3 cellular contexts compared by ENCODE assay signal in the genomic region with DNA sequence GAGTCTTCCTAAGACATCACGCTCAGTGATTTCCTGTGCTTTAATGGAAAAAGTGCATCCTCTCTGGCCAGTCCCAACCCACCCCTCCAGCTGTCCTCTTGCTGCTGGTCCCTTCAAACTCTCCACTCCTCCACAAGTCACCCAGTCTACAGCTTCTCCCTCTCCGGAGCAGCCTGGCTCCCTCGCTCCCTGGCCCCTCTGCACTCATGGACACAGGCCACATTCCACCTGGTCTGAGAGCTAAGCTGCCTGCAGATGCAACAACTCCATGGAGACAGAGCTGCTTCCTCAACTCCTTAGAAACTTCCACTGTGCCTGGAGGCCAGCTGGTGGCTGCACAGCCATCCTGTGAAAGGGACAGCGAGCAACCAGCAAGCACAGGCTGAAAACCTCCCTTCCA.
TF ChIP-seq lines count a peak whose summit lies in the region.

No MANE protein-coding gene starts in this region.

TF ChIP-seq in GM23338, 12 proteins besides CTCF, POLR2A, EP300 and RAD21 (continues in another document):
- TF ChIP-seq STAT1 (IDR thresholded peaks at IDR 0.05; ENCODE audit: unreplicated experiment): no peak
- no peak for TF ChIP-seq EZH2 (IDR thresholded peaks at IDR 0.05; ENCODE audit: low read depth, unreplicated experiment)
- TF ChIP-seq, protein P1, sequence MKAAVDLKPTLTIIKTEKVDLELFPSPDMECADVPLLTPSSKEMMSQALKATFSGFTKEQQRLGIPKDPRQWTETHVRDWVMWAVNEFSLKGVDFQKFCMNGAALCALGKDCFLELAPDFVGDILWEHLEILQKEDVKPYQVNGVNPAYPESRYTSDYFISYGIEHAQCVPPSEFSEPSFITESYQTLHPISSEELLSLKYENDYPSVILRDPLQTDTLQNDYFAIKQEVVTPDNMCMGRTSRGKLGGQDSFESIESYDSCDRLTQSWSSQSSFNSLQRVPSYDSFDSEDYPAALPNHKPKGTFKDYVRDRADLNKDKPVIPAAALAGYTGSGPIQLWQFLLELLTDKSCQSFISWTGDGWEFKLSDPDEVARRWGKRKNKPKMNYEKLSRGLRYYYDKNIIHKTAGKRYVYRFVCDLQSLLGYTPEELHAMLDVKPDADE (IDR thresholded peaks at IDR 0.05): no peak
- no peak for TF ChIP-seq ZNF331 (CRISPR knock-in tag; IDR thresholded peaks at IDR 0.05; ENCODE audit: low read depth)
- no peak for TF ChIP-seq ZNF114 (CRISPR knock-in tag; IDR thresholded peaks at IDR 0.05)
- TF ChIP-seq JUNB (IDR thresholded peaks at IDR 0.05; ENCODE audit: unreplicated experiment): no peak
- TF ChIP-seq, protein P2, sequence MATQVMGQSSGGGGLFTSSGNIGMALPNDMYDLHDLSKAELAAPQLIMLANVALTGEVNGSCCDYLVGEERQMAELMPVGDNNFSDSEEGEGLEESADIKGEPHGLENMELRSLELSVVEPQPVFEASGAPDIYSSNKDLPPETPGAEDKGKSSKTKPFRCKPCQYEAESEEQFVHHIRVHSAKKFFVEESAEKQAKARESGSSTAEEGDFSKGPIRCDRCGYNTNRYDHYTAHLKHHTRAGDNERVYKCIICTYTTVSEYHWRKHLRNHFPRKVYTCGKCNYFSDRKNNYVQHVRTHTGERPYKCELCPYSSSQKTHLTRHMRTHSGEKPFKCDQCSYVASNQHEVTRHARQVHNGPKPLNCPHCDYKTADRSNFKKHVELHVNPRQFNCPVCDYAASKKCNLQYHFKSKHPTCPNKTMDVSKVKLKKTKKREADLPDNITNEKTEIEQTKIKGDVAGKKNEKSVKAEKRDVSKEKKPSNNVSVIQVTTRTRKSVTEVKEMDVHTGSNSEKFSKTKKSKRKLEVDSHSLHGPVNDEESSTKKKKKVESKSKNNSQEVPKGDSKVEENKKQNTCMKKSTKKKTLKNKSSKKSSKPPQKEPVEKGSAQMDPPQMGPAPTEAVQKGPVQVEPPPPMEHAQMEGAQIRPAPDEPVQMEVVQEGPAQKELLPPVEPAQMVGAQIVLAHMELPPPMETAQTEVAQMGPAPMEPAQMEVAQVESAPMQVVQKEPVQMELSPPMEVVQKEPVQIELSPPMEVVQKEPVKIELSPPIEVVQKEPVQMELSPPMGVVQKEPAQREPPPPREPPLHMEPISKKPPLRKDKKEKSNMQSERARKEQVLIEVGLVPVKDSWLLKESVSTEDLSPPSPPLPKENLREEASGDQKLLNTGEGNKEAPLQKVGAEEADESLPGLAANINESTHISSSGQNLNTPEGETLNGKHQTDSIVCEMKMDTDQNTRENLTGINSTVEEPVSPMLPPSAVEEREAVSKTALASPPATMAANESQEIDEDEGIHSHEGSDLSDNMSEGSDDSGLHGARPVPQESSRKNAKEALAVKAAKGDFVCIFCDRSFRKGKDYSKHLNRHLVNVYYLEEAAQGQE (IDR thresholded peaks at IDR 0.05; ENCODE audit: unreplicated experiment): no peak
- no peak for TF ChIP-seq NANOG (IDR thresholded peaks at IDR 0.05; ENCODE audit: borderline replicate concordance)
- no peak for TF ChIP-seq CREB1 (CRISPR knock-in tag; IDR thresholded peaks at IDR 0.05; ENCODE audit: low read depth)
- no peak for TF ChIP-seq POLR2AphosphoS5 (IDR thresholded peaks at IDR 0.05; ENCODE audit: low read depth)

TF ChIP-seq in WTC11, 78 proteins besides CTCF, POLR2A, EP300 and RAD21:
- no peak for TF ChIP-seq PREB (CRISPR knock-in tag; IDR thresholded peaks at IDR 0.05; ENCODE audit: borderline replicate concordance)
- TF ChIP-seq, protein P3, sequence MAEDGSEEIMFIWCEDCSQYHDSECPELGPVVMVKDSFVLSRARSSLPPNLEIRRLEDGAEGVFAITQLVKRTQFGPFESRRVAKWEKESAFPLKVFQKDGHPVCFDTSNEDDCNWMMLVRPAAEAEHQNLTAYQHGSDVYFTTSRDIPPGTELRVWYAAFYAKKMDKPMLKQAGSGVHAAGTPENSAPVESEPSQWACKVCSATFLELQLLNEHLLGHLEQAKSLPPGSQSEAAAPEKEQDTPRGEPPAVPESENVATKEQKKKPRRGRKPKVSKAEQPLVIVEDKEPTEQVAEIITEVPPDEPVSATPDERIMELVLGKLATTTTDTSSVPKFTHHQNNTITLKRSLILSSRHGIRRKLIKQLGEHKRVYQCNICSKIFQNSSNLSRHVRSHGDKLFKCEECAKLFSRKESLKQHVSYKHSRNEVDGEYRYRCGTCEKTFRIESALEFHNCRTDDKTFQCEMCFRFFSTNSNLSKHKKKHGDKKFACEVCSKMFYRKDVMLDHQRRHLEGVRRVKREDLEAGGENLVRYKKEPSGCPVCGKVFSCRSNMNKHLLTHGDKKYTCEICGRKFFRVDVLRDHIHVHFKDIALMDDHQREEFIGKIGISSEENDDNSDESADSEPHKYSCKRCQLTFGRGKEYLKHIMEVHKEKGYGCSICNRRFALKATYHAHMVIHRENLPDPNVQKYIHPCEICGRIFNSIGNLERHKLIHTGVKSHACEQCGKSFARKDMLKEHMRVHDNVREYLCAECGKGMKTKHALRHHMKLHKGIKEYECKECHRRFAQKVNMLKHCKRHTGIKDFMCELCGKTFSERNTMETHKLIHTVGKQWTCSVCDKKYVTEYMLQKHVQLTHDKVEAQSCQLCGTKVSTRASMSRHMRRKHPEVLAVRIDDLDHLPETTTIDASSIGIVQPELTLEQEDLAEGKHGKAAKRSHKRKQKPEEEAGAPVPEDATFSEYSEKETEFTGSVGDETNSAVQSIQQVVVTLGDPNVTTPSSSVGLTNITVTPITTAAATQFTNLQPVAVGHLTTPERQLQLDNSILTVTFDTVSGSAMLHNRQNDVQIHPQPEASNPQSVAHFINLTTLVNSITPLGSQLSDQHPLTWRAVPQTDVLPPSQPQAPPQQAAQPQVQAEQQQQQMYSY (CRISPR knock-in tag; IDR thresholded peaks at IDR 0.05): no peak
- TF ChIP-seq, protein P4, sequence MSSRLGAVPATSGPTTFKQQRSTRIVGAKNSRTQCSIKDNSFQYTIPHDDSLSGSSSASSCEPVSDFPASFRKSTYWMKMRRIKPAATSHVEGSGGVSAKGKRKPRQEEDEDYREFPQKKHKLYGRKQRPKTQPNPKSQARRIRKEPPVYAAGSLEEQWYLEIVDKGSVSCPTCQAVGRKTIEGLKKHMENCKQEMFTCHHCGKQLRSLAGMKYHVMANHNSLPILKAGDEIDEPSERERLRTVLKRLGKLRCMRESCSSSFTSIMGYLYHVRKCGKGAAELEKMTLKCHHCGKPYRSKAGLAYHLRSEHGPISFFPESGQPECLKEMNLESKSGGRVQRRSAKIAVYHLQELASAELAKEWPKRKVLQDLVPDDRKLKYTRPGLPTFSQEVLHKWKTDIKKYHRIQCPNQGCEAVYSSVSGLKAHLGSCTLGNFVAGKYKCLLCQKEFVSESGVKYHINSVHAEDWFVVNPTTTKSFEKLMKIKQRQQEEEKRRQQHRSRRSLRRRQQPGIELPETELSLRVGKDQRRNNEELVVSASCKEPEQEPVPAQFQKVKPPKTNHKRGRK (CRISPR knock-in tag; IDR thresholded peaks at IDR 0.05; ENCODE audit: borderline replicate concordance): no peak
- no peak for TF ChIP-seq JAZF1 (CRISPR knock-in tag; IDR thresholded peaks at IDR 0.05)
- TF ChIP-seq ZNF396 (CRISPR knock-in tag; IDR thresholded peaks at IDR 0.05; ENCODE audit: borderline replicate concordance): no peak
- no peak for TF ChIP-seq ZNF317 (CRISPR knock-in tag; IDR thresholded peaks at IDR 0.05; ENCODE audit: borderline replicate concordance, low read depth)
- TF ChIP-seq TP53 (CRISPR knock-in tag; IDR thresholded peaks at IDR 0.05): no peak
- TF ChIP-seq RORB (CRISPR knock-in tag; IDR thresholded peaks at IDR 0.05): no peak

TF ChIP-seq in H1, 55 proteins besides CTCF, POLR2A, EP300 and RAD21:
- TF ChIP-seq RBBP5 (IDR thresholded peaks at IDR 0.05; ENCODE audit: borderline replicate concordance, low read depth, low read length) (no peak), SAP30 (IDR thresholded peaks at IDR 0.05; ENCODE audit: insufficient read depth, insufficient replicate concordance, low read length) (no peak), CREB1 (IDR thresholded peaks at IDR 0.05) (no peak), RFX5 (IDR thresholded peaks at IDR 0.05; ENCODE audit: borderline replicate concordance, low read depth, low read length) (no peak), KDM5A (IDR thresholded peaks at IDR 0.05; ENCODE audit: low read length) (no peak), CBX8 (IDR thresholded peaks at IDR 0.05; ENCODE audit: borderline replicate concordance, low read depth, low read length) (no peak), CHD2 (IDR thresholded peaks at IDR 0.05; ENCODE audit: low read length) (no peak), SIX5 (IDR thresholded peaks at IDR 0.05; ENCODE audit: low read depth, low read length) (no peak)
- TF ChIP-seq, protein P5, sequence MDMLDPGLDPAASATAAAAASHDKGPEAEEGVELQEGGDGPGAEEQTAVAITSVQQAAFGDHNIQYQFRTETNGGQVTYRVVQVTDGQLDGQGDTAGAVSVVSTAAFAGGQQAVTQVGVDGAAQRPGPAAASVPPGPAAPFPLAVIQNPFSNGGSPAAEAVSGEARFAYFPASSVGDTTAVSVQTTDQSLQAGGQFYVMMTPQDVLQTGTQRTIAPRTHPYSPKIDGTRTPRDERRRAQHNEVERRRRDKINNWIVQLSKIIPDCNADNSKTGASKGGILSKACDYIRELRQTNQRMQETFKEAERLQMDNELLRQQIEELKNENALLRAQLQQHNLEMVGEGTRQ (IDR thresholded peaks at IDR 0.05; ENCODE audit: low read length): no peak
TF ChIP-seq in H1: peak in this region for 0.
